Comparison of ENCODE assay signal across 29 cellular contexts in the genomic region with DNA sequence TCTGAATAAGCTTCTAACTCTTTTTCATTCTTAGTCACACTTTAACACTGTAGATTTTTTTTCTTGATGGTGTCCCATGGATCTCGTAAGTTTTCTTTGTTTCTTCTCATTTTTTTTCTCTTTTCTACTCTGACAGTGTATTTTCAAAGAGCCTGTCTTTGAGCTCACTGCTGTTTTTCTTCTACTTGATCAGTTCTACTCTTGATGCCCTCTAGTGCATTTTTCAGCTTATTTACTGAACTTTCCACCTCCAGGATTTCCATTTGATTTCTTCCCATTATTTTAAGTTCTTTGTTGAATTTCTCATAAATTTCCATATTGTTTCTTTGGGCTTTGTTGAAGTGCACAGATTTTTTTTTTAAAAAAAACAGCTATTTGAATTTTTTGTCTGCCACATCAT.
"Had no signal": no experiment of that assay in that cellular context is flagged by ENCODE, and none has a peak within 500 bp of the region (broad histone marks: within the 10 kb centered on the region; RNA-seq: fewer than 3 reads in every experiment).

No MANE protein-coding gene starts in this region.

- FAIRE-seq: urothelium cell line had no signal

- ATAC-seq: stimulated activated effector memory CD8-positive, alpha-beta T cell treated with anti-CD3 and anti-CD28 coated beads, Interleukin-12 subunit alpha, Interleukin-12 subunit beta, amount 100 ng/mL, for 72 hours; stimulated activated memory B cell treated with anti-CD40 and anti-IgM and Interleukin-4, amounts not matched to agents 10 μg/mL and 1 μg/mL and 100 μg/mL, for 72 hours; stimulated activated naive B cell treated with anti-CD40 and anti-IgM and Interleukin-4, amounts not matched to agents 10 μg/mL and 1 μg/mL and 100 μg/mL, for 72 hours; stimulated activated naive CD8-positive, alpha-beta T cell treated with anti-CD3 and anti-CD28 coated beads, Interleukin-15, amount 100 ng/mL, for 72 hours; stimulated activated naive CD8-positive, alpha-beta T cell treated with anti-CD3 and anti-CD28 coated beads, Interleukin-15, Interleukin-2, amounts not matched to agents 100 U/mL and 50 U/mL, for 24 hours; upper lobe of right lung had no signal

- H3K27me3 ChIP-seq: stomach, testis, thyroid gland, tibial artery, tibial nerve, transverse colon, upper lobe of left lung, upper lobe of right lung, uterus, vagina had no signal

- H3K4me1 ChIP-seq: stomach, suprapubic skin, testis, thyroid gland, tibial artery, tibial nerve, transverse colon, upper lobe of left lung, upper lobe of right lung, uterus, vagina had no signal

- DNase-seq: stimulated activated CD4-positive, alpha-beta T cell treated with anti-CD3 and anti-CD28 coated beads, Interleukin-2, amount 100 ng/mL, for 48 hours; stimulated activated CD4-positive, alpha-beta T cell treated with anti-CD3 and anti-CD28 coated beads, Interleukin-4, amount 100 ng/mL, for 1 hour; stimulated activated CD4-positive, alpha-beta T cell treated with anti-CD3 and anti-CD28 coated beads, Interleukin-4, amount 100 ng/mL, for 24 hours; stimulated activated CD4-positive, alpha-beta T cell treated with anti-CD3 and anti-CD28 coated beads, Interleukin-4, amount 100 ng/mL, for 4 hours; stimulated activated CD8-positive, alpha-beta memory T cell treated with anti-CD3 and anti-CD28 coated beads, Interleukin-4, amount 100 ng/mL, for 48 hours; stimulated activated naive B cell treated with anti-CD40 and anti-IgM and Interleukin-4, amounts not matched to agents 10 μg/mL and 1 μg/mL and 100 μg/mL, for 72 hours; stimulated activated naive CD4-positive, alpha-beta T cell; stimulated activated naive CD4-positive, alpha-beta T cell treated with Interleukin-2 at 50 U/mL for 16 hours; stimulated activated naive CD8-positive, alpha-beta T cell treated with anti-CD3 and anti-CD28 coated beads, Interleukin-15, amount 100 ng/mL, for 72 hours; stimulated activated naive CD8-positive, alpha-beta T cell treated with anti-CD3 and anti-CD28 coated beads, Interleukin-15, Interleukin-2, amounts not matched to agents 100 U/mL and 50 U/mL, for 24 hours; stomach; substantia nigra; testis; thyroid gland; tibial artery; transverse colon; trophoblast cell; upper lobe of left lung; upper lobe of right lung; uterus had no signal

- H3K27ac ChIP-seq: stomach, suprapubic skin, testis, thoracic aorta, thyroid gland, tibial artery, tibial nerve, transverse colon, upper lobe of left lung, upper lobe of right lung, uterus, vagina had no signal

- H3K27ac Mint-ChIP-seq: stimulated activated effector memory CD8-positive, alpha-beta T cell treated with anti-CD3 and anti-CD28 coated beads, Interleukin-12 subunit alpha, Interleukin-12 subunit beta, amount 100 ng/mL, for 72 hours; stimulated activated memory B cell treated with anti-CD40 and anti-IgM and Interleukin-4, amounts not matched to agents 10 μg/mL and 1 μg/mL and 100 μg/mL, for 72 hours; stimulated activated naive B cell treated with anti-CD40 and anti-IgM and Interleukin-4, amounts not matched to agents 10 μg/mL and 1 μg/mL and 100 μg/mL, for 72 hours; stimulated activated naive CD8-positive, alpha-beta T cell treated with anti-CD3 and anti-CD28 coated beads, Interleukin-15, amount 100 ng/mL, for 72 hours; stimulated activated naive CD8-positive, alpha-beta T cell treated with anti-CD3 and anti-CD28 coated beads, Interleukin-15, Interleukin-2, amounts not matched to agents 100 ng/mL and 50 ng/mL, for 24 hours; type B pancreatic cell had no signal

- H3K9me3 ChIP-seq: testis, uterus had no signal

- H3K4me3 ChIP-seq: stomach, suprapubic skin, testis, thoracic aorta, thyroid gland, tibial artery, tibial nerve, transverse colon, upper lobe of left lung, upper lobe of right lung, uterus, vagina had no signal

- H3K36me3 ChIP-seq: stomach, suprapubic skin, thoracic aorta, thyroid gland, tibial artery, tibial nerve, transverse colon, upper lobe of left lung, upper lobe of right lung, uterus, vagina had no signal

- H3K36me3 Mint-ChIP-seq: stimulated activated effector memory CD8-positive, alpha-beta T cell treated with anti-CD3 and anti-CD28 coated beads, Interleukin-12 subunit alpha, Interleukin-12 subunit beta, amount 100 ng/mL, for 72 hours; type B pancreatic cell had no signal
